ENCODE assay signal across 18 cellular contexts in the genomic region with DNA sequence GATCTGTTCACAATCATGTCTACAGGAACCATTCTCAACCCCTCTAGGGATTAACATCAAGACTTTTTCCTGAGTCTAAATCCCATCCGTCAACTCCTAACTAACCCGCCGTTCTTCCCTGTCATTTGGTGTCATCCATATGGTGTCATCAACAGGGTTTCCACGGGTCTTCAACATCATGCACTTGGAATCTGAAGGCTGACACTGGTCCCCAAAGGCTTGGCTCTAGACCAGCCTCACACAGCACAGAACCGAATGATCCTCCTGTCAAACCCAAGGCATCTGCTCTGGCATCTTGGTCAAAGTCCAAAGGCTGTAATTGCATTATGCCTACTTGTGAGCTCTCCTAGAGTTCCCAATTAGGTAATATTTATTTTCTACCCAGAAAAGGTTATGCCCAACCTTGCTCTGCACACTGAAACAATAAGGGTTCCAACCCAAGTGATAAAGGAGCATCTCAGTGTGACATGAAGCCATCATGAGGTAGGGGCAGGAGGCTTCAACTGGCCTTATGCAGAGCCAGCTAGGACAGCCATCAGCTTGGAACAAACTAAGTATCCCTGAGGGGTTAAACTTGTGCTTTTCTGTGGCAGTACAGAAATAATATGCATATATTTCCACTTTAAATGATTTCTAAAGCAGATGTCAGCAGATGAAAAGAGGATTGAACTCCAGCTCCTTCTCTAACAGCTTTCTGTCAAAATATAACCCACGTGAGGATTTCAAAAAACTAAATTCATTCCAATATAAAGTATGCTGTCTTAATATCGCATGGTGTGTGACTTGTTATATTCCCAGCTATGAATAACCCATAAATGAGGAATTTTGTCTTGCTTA. TPM values are rescaled to one million over a fixed set of nuclear protein-coding genes. Genes with fewer than 3 reads are reported as not detected.
DNase-seq lines count a peak whose midpoint lies in the region; ATAC-seq and TF ChIP-seq lines count a peak whose summit lies in the region.
"Had no signal": no experiment of that assay in that cellular context is flagged by ENCODE, and none has a peak within 500 bp of the region (broad histone marks: within the 10 kb centered on the region; RNA-seq: fewer than 3 reads in every experiment).

No MANE protein-coding gene starts in this region.

- H3K4me3 ChIP-seq in BE2C (ENCODE audit: low read depth, low read length) (no peak overlapping the region), MG63 (no peak overlapping the region)
- H3K4me3 ChIP-seq: body of pancreas, lung had no signal

- H3K27ac Mint-ChIP-seq in nephron = peak overlapping the region; percentile 22 to 79 (median 76)
- H3K27ac Mint-ChIP-seq: dendritic cell treated with granulocyte-macrophage colony-stimulating factor and Interleukin-4, amounts not matched to agents 40 ng/mL and 50 ng/mL, for 4 days; IgD-negative memory B cell had no signal

- ATAC-seq in HG03095 (IDR thresholded peaks at IDR 0.05; ENCODE audit: unreplicated experiment) = no peak

- H3K27me3 ChIP-seq in BE2C = no peaks in the 10 kb centered on the region
- H3K27me3 ChIP-seq in MG63 = no peaks in the 10 kb centered on the region
- H3K27me3 ChIP-seq: body of pancreas, neutrophil had no signal

- peak overlapping the region; percentile 17 for H3K27ac ChIP-seq in caudate nucleus (ENCODE audit: low read depth, low read length)
- H3K27ac ChIP-seq: neutrophil had no signal

- no peak for TF ChIP-seq CTCF in BE2C (IDR thresholded peaks at IDR 0.05; ENCODE audit: low read depth, low read length)
- no peak for TF ChIP-seq CTCF in nephron (IDR thresholded peaks at IDR 0.05; ENCODE audit: unreplicated experiment in 3 of 3)

- H3K4me3 Mint-ChIP-seq in nephron = no peak overlapping the region
- H3K4me3 Mint-ChIP-seq: dendritic cell treated with granulocyte-macrophage colony-stimulating factor and Interleukin-4, amounts not matched to agents 40 ng/mL and 50 ng/mL, for 4 days; IgD-negative memory B cell had no signal

- peaks cover 40% of the 10 kb centered on the region for H3K4me1 ChIP-seq in BE2C

- peaks cover 86% of the 10 kb centered on the region for H3K4me1 Mint-ChIP-seq in nephron

- H3K36me3 ChIP-seq in BE2C = peaks cover 26% of the 10 kb centered on the region
- peaks cover 30% of the 10 kb centered on the region for H3K36me3 ChIP-seq in MG63

- H3K9me3 ChIP-seq in BE2C = no peaks in the 10 kb centered on the region
- H3K9me3 ChIP-seq in MG63 = no peaks in the 10 kb centered on the region
- H3K9me3 ChIP-seq: body of pancreas, neutrophil had no signal

- H3K9me3 Mint-ChIP-seq in nephron = no peaks in the 10 kb centered on the region
- H3K9me3 Mint-ChIP-seq: dendritic cell treated with granulocyte-macrophage colony-stimulating factor and Interleukin-4, amounts not matched to agents 40 ng/mL and 50 ng/mL, for 4 days had no signal

- H3K27me3 Mint-ChIP-seq in nephron (ENCODE audit: low read depth) = peaks cover 4% of the 10 kb centered on the region
- H3K27me3 Mint-ChIP-seq: dendritic cell treated with granulocyte-macrophage colony-stimulating factor and Interleukin-4, amounts not matched to agents 40 ng/mL and 50 ng/mL, for 4 days had no signal

- DNase-seq in BE2C (peak; percentile 32), LoVo (ENCODE audit: low spot score) (peak; percentile 39), caudate nucleus (lab: John Stamatoyannopoulos, UW) (peak in 1 of 61 donors; percentile 43), dermis blood vessel endothelial cell (no peak), occipital lobe (lab: John Stamatoyannopoulos, UW) (no peak), MG63 (no peak)
- DNase-seq: activated CD4-positive, alpha-beta T cell treated with anti-CD3 and anti-CD28 coated beads, Interleukin-2, amount 50 U/mL, for 48 hours; activated naive CD4-positive, alpha-beta T cell treated with anti-CD3 and anti-CD28 coated beads, Interleukin-2, amount 50 U/mL, for 16 hours; activated T-cell treated with anti-CD3 and anti-CD28 coated beads, Interleukin-2, amount 50 U/mL, for 1 hour; erythroblast; right cardiac atrium had no signal

- H3K36me3 Mint-ChIP-seq in nephron (ENCODE audit: low read depth) = peaks cover 46% of the 10 kb centered on the region

RNA-seq across cellular contexts. Expression of a gene that starts 13.9 kb away (rescaled TPM):
- polyA plus RNA-seq in BE2C (2012; ENCODE audit: insufficient read depth, insufficient read length, low read depth) = 29.6 TPM
- 26.2 and 32.2 TPM in 2 replicates for total RNA-seq in dermis blood vessel endothelial cell
- total RNA-seq in occipital lobe = 1,378 TPM
- 14.5 and 35.0 TPM in 2 replicates for total RNA-seq in MG63 (2014; rRNA removed; shearing (Covaris generic); ENCODE audit: low replicate concordance)

RNA-seq across cellular contexts. Expression of a gene that starts 58.4 kb away (rescaled TPM):
- 23.6 TPM for polyA plus RNA-seq in BE2C (2012; ENCODE audit: insufficient read depth, insufficient read length, low read depth)
- 164 and 189 TPM in 2 replicates for total RNA-seq in dermis blood vessel endothelial cell
- total RNA-seq in occipital lobe = 22.5 TPM
- 165 and 208 TPM in 2 replicates for total RNA-seq in MG63 (2014; rRNA removed; shearing (Covaris generic); ENCODE audit: low replicate concordance)

Comparison
In these comparisons a context has a peak if more than half of its experiments do, and no peak if none do; other contexts are left out.
1. DNase-seq: peak in BE2C (single experiment) and LoVo (single experiment); none in dermis blood vessel endothelial cell (single experiment), occipital lobe (single experiment) and MG63 (single experiment).
2. RNA of a gene that starts 13.9 kb away (total RNA-seq): 1,378 TPM in occipital lobe (single experiment); 14.5 to 35.0 TPM in MG63 and 26.2 to 32.2 TPM in dermis blood vessel endothelial cell; every median in the first group is over 10 times any median in the second.